ENCODE assay signal across 14 cellular contexts in the genomic region with DNA sequence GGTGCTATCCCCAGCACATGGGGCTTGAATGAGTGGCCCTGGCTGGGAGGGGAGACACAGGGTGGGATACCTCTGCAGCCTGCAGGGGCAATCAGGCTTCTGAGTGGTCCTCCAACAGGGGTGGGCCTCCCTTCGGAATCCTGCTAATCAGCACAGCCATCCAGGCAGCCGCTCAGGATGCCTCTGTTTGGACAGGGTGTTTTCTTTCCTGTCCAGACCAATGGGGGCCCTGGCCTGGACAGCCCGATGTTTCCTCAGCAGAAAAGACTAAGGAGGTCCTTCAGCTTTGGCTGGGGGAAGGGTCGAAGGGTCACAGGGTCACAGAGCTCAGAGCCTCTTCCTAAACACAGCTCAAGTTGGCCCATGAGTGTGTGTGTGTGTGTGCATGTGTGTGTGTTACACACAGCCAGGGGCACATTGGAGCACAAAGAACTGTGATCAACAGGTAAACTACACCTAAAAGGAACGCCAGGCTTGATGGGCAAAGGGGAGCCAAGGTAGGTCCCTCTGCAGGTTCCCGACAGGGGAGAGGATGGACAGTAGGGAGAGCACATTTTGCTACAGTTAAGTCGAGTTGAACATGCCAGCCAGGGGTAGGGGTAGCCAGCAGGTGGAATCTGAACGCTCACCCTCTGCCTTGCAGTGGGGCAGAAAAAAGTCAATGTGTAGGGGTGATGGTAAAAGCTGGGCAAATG. TPM values are rescaled to one million over a fixed set of nuclear protein-coding genes. Genes with fewer than 3 reads are reported as not detected.
A peak's percentile ranks its signal among the peaks of the same experiment; 100 is the strongest.
DNase-seq lines count a peak whose midpoint lies in the region; ATAC-seq, FAIRE-seq and TF ChIP-seq lines count a peak whose summit lies in the region.
"Had no signal": no experiment of that assay in that cellular context is flagged by ENCODE, and none has a peak within 500 bp of the region (broad histone marks: within the 10 kb centered on the region; RNA-seq: fewer than 3 reads in every experiment).

No MANE protein-coding gene starts in this region.

- H3K27me3 ChIP-seq in heart right ventricle (peaks cover 0 to 24% (median 0%) of the 10 kb centered on the region in 7 donors), K562 (ENCODE audit: control insufficient read depth in 2 of 2, insufficient read depth in 2 of 2, low read length in 2 of 2) (no peaks in the 10 kb centered on the region)
- H3K27me3 ChIP-seq: colonic mucosa, foreskin keratinocyte had no signal

- no peak for TF ChIP-seq POLR2A in K562 (conservative IDR thresholded peaks at IDR 0.05)

- ATAC-seq in heart right ventricle (peak in 2 of 8 donors; percentile 4 to 10), Right ventricle myocardium superior (ENCODE audit: poor library complexity) (no peak), K562 (no peak), GM21737 (IDR thresholded peaks at IDR 0.05; ENCODE audit: unreplicated experiment) (no peak), HG02938 (IDR thresholded peaks at IDR 0.05; ENCODE audit: unreplicated experiment) (no peak)

- no TSS peak for BruUV-seq in K562 (replicated peaks; lab: Mats Ljungman, UMichigan)

- in situ Hi-C loops in K562 (cut with MboI) = no loop called here

- H3K9me1 ChIP-seq in K562 (ENCODE audit: control insufficient read depth, insufficient read depth, low read length) = no peaks in the 10 kb centered on the region

- peaks cover 51% of the 10 kb centered on the region for H3K27me3 Mint-ChIP-seq in nephron (ENCODE audit: low read depth)

- peak overlapping the region in 1 of 10 donors; percentile 33 for H3K4me3 ChIP-seq in heart right ventricle
- H3K4me3 ChIP-seq in K562 = no peak overlapping the region
- H3K4me3 ChIP-seq: colonic mucosa had no signal

- CTCF ChIA-PET in K562 (lab: Yijun Ruan, JAX; ENCODE audit: low intra/inter-chr PET ratio) = no interaction called here

- H3K27ac Mint-ChIP-seq in nephron = peak overlapping the region; percentile 21 to 98 (median 88)

- H3K9me3 Mint-ChIP-seq in nephron = no peaks in the 10 kb centered on the region

- H3K9me3 ChIP-seq in heart right ventricle (no peaks in the 10 kb centered on the region), K562 (replicated peaks; ENCODE audit: control insufficient read depth, insufficient read depth, low read depth, low read length) (no peaks in the 10 kb centered on the region)
- H3K9me3 ChIP-seq: colonic mucosa, SJSA1 had no signal

- 65 to 67% methylated on average over 8 of the region's 8 CpGs for WGBS in heart right ventricle, 2 donors
- WGBS in K562 (ENCODE audit: insufficient coverage, low coverage, missing lambda C conversion rate) = 60% methylated on average over 8 of the region's 8 CpGs

- H3K9ac ChIP-seq in K562 (ENCODE audit: insufficient read depth in 1 of 2, low read depth in 2 of 2, low read length in 2 of 2) = peak overlapping the region in 1 of 2 experiments; percentile 81; a peak in 1 of 4 replicates
- H3K9ac ChIP-seq: KMS-11 had no signal

- H3K4me1 Mint-ChIP-seq in nephron = peaks cover 30% of the 10 kb centered on the region

- H3K27ac ChIP-seq in heart right ventricle (peak overlapping the region in 9 of 10 donors; percentile 37 to 91 (median 79)), K562 (ENCODE audit: extremely low read depth, low read depth, low read length) (no peak overlapping the region)
- H3K27ac ChIP-seq: colonic mucosa, foreskin keratinocyte, KMS-11, SJSA1 had no signal

- POLR2A ChIA-PET in K562 (lab: Yijun Ruan, JAX) = interaction anchor here (0.6 to 1.3 kb wide), 3 partner anchors 9 to 553 kb away, joined by 3 to 4 read pairs (median 3); no protein-coding TSS in a partner anchor

- peaks cover 11% of the 10 kb centered on the region for H3K36me3 Mint-ChIP-seq in nephron (ENCODE audit: low read depth)

- H3K4me2 ChIP-seq in K562 (ENCODE audit: insufficient read depth, low read length) = no peak overlapping the region

- H3K79me2 ChIP-seq in K562 (ENCODE audit: control insufficient read depth, insufficient read depth, low read length) = no peaks in the 10 kb centered on the region

- TF ChIP-seq RAD21 in K562 (CRISPR knock-in tag; conservative IDR thresholded peaks at IDR 0.05 in 1 of 2, IDR thresholded peaks at IDR 0.05 in 1 of 2) = no peak

- H3K4me1 ChIP-seq in heart right ventricle = peaks cover 27 to 72% (median 44%) of the 10 kb centered on the region in 9 donors
- H3K4me1 ChIP-seq in K562 (replicated peaks in 1 of 2; ENCODE audit: control insufficient read depth in 2 of 2, insufficient read depth in 2 of 2, low read length in 2 of 2) = peaks cover 9 to 43% of the 10 kb centered on the region in 2 experiments; a peak in 4 of 5 replicates
- H3K4me1 ChIP-seq: colonic mucosa, foreskin keratinocyte had no signal

- peak; percentile 26 for FAIRE-seq in K562 (lab: Jason Lieb, UNC)
- FAIRE-seq: GM18507 had no signal

- TF ChIP-seq CTCF in heart right ventricle (IDR thresholded peaks at IDR 0.05) = no peak
- TF ChIP-seq CTCF in K562 (IDR thresholded peaks at IDR 0.05 in 2 of 3, conservative IDR thresholded peaks at IDR 0.05 in 1 of 3; ENCODE audit: insufficient read depth in 2 of 3, low read depth in 1 of 3, low read length in 3 of 3) = no peak
- TF ChIP-seq CTCF in nephron (IDR thresholded peaks at IDR 0.05; ENCODE audit: unreplicated experiment in 3 of 3) = no peak

- intact Hi-C loops in heart right ventricle (cut with DNase I) = loop anchor here in 4 of 10 donors (2.0 to 10.0 kb wide), 4 partner anchors 242 to 276 kb away; a partner anchor contains a TSS
- intact Hi-C loops in Right ventricle myocardium superior (cut with DNase I) = no loop called here
- intact Hi-C loops in K562 (cut with micrococcal nuclease) = loop anchor here (5.0 kb wide), 1 partner anchor 281 kb away; no protein-coding TSS in a partner anchor

- peak overlapping the region in 2 of 3 experiments; percentile 31 to 35 for H3K4me3 Mint-ChIP-seq in nephron

- H3K36me3 ChIP-seq in heart right ventricle (peaks cover 0 to 28% (median 13%) of the 10 kb centered on the region in 9 donors), K562 (ENCODE audit: control insufficient read depth, insufficient read depth, low read length) (peaks cover 20% of the 10 kb centered on the region; the same call in 2 of the 3 replicates)
- H3K36me3 ChIP-seq: colonic mucosa had no signal

- H4K20me1 ChIP-seq in K562 (replicated peaks; ENCODE audit: control insufficient read depth, insufficient read depth, low read length) = no peaks in the 10 kb centered on the region

- TF ChIP-seq EP300 in K562 (IDR thresholded peaks at IDR 0.05; ENCODE audit: low read length) = no peak

- no peak overlapping the region for H2AFZ ChIP-seq in K562 (ENCODE audit: low read depth, low read length)

- DNase-seq in heart right ventricle = no peak
- no peak for DNase-seq in Right ventricle myocardium superior
- DNase-seq in K562 (ENCODE audit: extremely low read depth in 1 of 4, low spot score in 3 of 4) = no peak
- no peak for DNase-seq in Ammon's horn (ENCODE audit: low spot score)
- no peak for DNase-seq in NCI-H748 treated with DMSO at 0.1 percent for 48 hours (lab: John Stamatoyannopoulos, UW)
- DNase-seq: NCI-H187 treated with DMSO at 0.1 percent for 48 hours had no signal

TF ChIP-seq in K562, 482 proteins besides CTCF, POLR2A, EP300 and RAD21 (continues in another document):
- TF ChIP-seq EP400 (IDR thresholded peaks at IDR 0.05) = no peak

RNA-seq across cellular contexts. Expression of a gene that starts 1.1 kb away (rescaled TPM):
- total RNA-seq in heart right ventricle (10 to 100 TPM in 1 of 10 donors, 1 to 10 TPM in 9; 1.2 to 25.8 (median 3.7) TPM), Right ventricle myocardium superior (2.0 TPM), K562 (2014; rRNA removed) (1.9 and 2.1 TPM in 2 replicates), K562 (2014; rRNA removed; fragmentation: Illumina TruSeq; extraction: Trizol) (0.35 and 0.36 TPM in 2 replicates), K562 (2015; rRNA removed; fragmentation: Illumina TruSeq; extraction: Trizol) (0.65 and 1.0 TPM in 2 replicates), K562 (2021) (1.9 and 2.4 TPM in 2 replicates)
- polyA plus RNA-seq in heart right ventricle (1 to 10 TPM; 3.8 to 7.3 TPM), K562 (2011; rRNA removed) (0.71 and 2.1 TPM in 2 replicates), K562 (2014; fragmentation: Illumina TruSeq; extraction: Trizol) (0.59 and 1.00 TPM in 2 replicates), K562 (2014; fragmentation: Nextera tagmentation; extraction: Ambion mirVana) (under 1 TPM; 0.04 to 0.06 TPM), K562 (2014; rRNA removed) (2.0 and 3.4 TPM in 2 replicates)
- 5.6 and 9.6 TPM in 2 replicates for total RNA-seq in K562 (2011; cell fraction: chromatin; rRNA removed; ENCODE audit: low replicate concordance)
- total RNA-seq in K562 (2011; cell fraction: nucleolus; rRNA removed) = 6.2 and 6.8 TPM in 2 replicates
- 4.9 and 5.9 TPM in 2 replicates for total RNA-seq in K562 (2011; cell fraction: nucleoplasm; rRNA removed)
- polyA plus RNA-seq in K562 (2011; cell fraction: cytosol; rRNA removed) = 1.4 and 2.3 TPM in 2 replicates
- polyA plus RNA-seq in K562 (2011; cell fraction: nucleus; rRNA removed) = 9.4 and 14.2 TPM in 2 replicates
- 1.6 and 4.0 TPM in 2 replicates for polyA plus RNA-seq in K562 (2012)
- 0.77 and 0.99 TPM in 2 replicates for polyA minus RNA-seq in K562 (2011; rRNA and poly(A)+ RNA removed)
- polyA minus RNA-seq in K562 (2011; cell fraction: cytosol; rRNA and poly(A)+ RNA removed) = 2.5 TPM in 1 of 2 replicates, not detected in the other
- polyA minus RNA-seq in K562 (2011; cell fraction: nucleus; rRNA and poly(A)+ RNA removed) = 1.1 and 1.8 TPM in 2 replicates

RNA-seq across cellular contexts. Expression of a gene that starts 16.7 kb away (rescaled TPM):
- total RNA-seq in heart right ventricle (100 to 1,000 TPM; 359 to 690 (median 511) TPM), Right ventricle myocardium superior (290 TPM), K562 (2014; rRNA removed) (62.3 and 73.1 TPM in 2 replicates), K562 (2014; rRNA removed; fragmentation: Illumina TruSeq; extraction: Trizol) (24.9 and 31.3 TPM in 2 replicates), K562 (2015; rRNA removed; fragmentation: Illumina TruSeq; extraction: Trizol) (35.4 and 36.3 TPM in 2 replicates), K562 (2021) (129 and 142 TPM in 2 replicates)
- polyA plus RNA-seq in heart right ventricle (100 to 1,000 TPM; 414 to 528 TPM), K562 (2011; rRNA removed) (85.1 and 148 TPM in 2 replicates), K562 (2014; fragmentation: Illumina TruSeq; extraction: Trizol) (93.6 and 109 TPM in 2 replicates), K562 (2014; fragmentation: Nextera tagmentation; extraction: Ambion mirVana) (1 to 10 TPM; 2.3 to 3.1 TPM), K562 (2014; rRNA removed) (113 and 119 TPM in 2 replicates)
- 609 and 1,242 TPM in 2 replicates for total RNA-seq in K562 (2011; cell fraction: chromatin; rRNA removed; ENCODE audit: low replicate concordance)
- total RNA-seq in K562 (2011; cell fraction: nucleolus; rRNA removed) = 770 and 804 TPM in 2 replicates
- 668 and 702 TPM in 2 replicates for total RNA-seq in K562 (2011; cell fraction: nucleoplasm; rRNA removed)
- 115 and 120 TPM in 2 replicates for polyA plus RNA-seq in K562 (2011; cell fraction: cytosol; rRNA removed)
- polyA plus RNA-seq in K562 (2011; cell fraction: nucleus; rRNA removed) = 355 and 465 TPM in 2 replicates
- 147 and 220 TPM in 2 replicates for polyA plus RNA-seq in K562 (2012)
- polyA minus RNA-seq in K562 (2011; rRNA and poly(A)+ RNA removed) = 62.6 and 80.1 TPM in 2 replicates
- polyA minus RNA-seq in K562 (2011; cell fraction: cytosol; rRNA and poly(A)+ RNA removed) = 71.4 and 82.5 TPM in 2 replicates
- polyA minus RNA-seq in K562 (2011; cell fraction: nucleus; rRNA and poly(A)+ RNA removed) = 120 and 137 TPM in 2 replicates
